In the genomic region with DNA sequence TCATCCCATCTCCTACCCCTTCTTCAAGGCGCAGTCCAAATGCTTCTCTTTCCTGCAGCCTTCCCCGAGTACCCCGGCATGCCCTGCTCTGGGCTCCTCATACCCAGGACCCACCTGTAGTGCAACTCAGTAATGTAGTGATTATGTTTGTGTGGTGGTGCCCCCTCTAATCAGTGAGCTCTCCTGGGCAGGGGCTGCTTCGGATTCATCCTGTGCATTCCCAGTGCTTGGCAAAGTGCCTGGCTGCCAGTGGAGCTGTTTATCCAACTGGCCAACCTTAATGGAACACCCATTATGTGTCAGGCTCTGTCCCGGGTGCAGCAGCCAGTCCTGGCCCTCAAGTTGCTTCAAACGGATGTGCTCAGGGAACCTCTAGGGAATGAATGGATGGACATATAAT, we compare ENCODE assay signal across 2 cellular contexts.
TF ChIP-seq lines count a peak whose summit lies in the region.

No MANE protein-coding gene starts in this region.

TF ChIP-seq in SK-N-SH, 30 proteins besides CTCF, POLR2A, EP300 and RAD21 (continued from another document):
- TF ChIP-seq, protein P1, sequence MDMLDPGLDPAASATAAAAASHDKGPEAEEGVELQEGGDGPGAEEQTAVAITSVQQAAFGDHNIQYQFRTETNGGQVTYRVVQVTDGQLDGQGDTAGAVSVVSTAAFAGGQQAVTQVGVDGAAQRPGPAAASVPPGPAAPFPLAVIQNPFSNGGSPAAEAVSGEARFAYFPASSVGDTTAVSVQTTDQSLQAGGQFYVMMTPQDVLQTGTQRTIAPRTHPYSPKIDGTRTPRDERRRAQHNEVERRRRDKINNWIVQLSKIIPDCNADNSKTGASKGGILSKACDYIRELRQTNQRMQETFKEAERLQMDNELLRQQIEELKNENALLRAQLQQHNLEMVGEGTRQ (IDR thresholded peaks at IDR 0.05; ENCODE audit: borderline replicate concordance, low read depth, low read length) = no peak
- no peak for TF ChIP-seq TEAD4 (IDR thresholded peaks at IDR 0.05; ENCODE audit: borderline replicate concordance, insufficient read depth)
- no peak for TF ChIP-seq RFX5 (IDR thresholded peaks at IDR 0.05; ENCODE audit: low read length)
- TF ChIP-seq EZH2phosphoT487 (IDR thresholded peaks at IDR 0.05; ENCODE audit: borderline replicate concordance, low read depth) = no peak

TF ChIP-seq in SK-N-SH treated with all-trans-retinoic acid at 6 μM for 48 hours, 23 proteins besides CTCF, POLR2A, EP300 and RAD21 (continued from another document):
- TF ChIP-seq, protein P2, sequence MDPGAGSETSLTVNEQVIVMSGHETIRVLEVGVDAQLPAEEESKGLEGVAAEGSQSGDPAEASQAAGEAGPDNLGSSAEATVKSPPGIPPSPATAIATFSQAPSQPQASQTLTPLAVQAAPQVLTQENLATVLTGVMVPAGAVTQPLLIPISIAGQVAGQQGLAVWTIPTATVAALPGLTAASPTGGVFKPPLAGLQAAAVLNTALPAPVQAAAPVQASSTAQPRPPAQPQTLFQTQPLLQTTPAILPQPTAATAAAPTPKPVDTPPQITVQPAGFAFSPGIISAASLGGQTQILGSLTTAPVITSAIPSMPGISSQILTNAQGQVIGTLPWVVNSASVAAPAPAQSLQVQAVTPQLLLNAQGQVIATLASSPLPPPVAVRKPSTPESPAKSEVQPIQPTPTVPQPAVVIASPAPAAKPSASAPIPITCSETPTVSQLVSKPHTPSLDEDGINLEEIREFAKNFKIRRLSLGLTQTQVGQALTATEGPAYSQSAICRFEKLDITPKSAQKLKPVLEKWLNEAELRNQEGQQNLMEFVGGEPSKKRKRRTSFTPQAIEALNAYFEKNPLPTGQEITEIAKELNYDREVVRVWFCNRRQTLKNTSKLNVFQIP (CRISPR knock-in tag; IDR thresholded peaks at IDR 0.05; ENCODE audit: borderline replicate concordance, low read depth) = no peak
- TF ChIP-seq OSR1 (CRISPR knock-in tag; IDR thresholded peaks at IDR 0.05) (no peak), ZNF565 (CRISPR knock-in tag; conservative IDR thresholded peaks at IDR 0.05; ENCODE audit: low read depth) (no peak), ZFP30 (CRISPR knock-in tag; IDR thresholded peaks at IDR 0.05) (no peak), BACH2 (CRISPR knock-in tag; IDR thresholded peaks at IDR 0.05; ENCODE audit: borderline replicate concordance) (no peak), ARNTL (CRISPR knock-in tag; IDR thresholded peaks at IDR 0.05; ENCODE audit: borderline replicate concordance, low read depth) (no peak), SNAI2 (CRISPR knock-in tag; IDR thresholded peaks at IDR 0.05) (no peak), ZFP3 (CRISPR knock-in tag; IDR thresholded peaks at IDR 0.05) (no peak), TOX (CRISPR knock-in tag; IDR thresholded peaks at IDR 0.05; ENCODE audit: borderline replicate concordance) (no peak), ZNF8 (CRISPR knock-in tag; IDR thresholded peaks at IDR 0.05) (no peak)
- TF ChIP-seq, protein P3, sequence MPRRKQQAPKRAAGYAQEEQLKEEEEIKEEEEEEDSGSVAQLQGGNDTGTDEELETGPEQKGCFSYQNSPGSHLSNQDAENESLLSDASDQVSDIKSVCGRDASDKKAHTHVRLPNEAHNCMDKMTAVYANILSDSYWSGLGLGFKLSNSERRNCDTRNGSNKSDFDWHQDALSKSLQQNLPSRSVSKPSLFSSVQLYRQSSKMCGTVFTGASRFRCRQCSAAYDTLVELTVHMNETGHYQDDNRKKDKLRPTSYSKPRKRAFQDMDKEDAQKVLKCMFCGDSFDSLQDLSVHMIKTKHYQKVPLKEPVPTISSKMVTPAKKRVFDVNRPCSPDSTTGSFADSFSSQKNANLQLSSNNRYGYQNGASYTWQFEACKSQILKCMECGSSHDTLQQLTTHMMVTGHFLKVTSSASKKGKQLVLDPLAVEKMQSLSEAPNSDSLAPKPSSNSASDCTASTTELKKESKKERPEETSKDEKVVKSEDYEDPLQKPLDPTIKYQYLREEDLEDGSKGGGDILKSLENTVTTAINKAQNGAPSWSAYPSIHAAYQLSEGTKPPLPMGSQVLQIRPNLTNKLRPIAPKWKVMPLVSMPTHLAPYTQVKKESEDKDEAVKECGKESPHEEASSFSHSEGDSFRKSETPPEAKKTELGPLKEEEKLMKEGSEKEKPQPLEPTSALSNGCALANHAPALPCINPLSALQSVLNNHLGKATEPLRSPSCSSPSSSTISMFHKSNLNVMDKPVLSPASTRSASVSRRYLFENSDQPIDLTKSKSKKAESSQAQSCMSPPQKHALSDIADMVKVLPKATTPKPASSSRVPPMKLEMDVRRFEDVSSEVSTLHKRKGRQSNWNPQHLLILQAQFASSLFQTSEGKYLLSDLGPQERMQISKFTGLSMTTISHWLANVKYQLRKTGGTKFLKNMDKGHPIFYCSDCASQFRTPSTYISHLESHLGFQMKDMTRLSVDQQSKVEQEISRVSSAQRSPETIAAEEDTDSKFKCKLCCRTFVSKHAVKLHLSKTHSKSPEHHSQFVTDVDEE (CRISPR knock-in tag; IDR thresholded peaks at IDR 0.05) = no peak
